13 cellular contexts compared by ENCODE assay signal in genomic region chr7:43553999-43554398, GRCh38. TPM values are rescaled to one million over a fixed set of nuclear protein-coding genes. Genes with fewer than 3 reads are reported as not detected.
DNase-seq lines count a peak whose midpoint lies in the region; ATAC-seq and TF ChIP-seq lines count a peak whose summit lies in the region.
"Had no signal": no experiment of that assay in that cellular context is flagged by ENCODE, and none has a peak within 500 bp of the region (broad histone marks: within the 10 kb centered on the region; RNA-seq: fewer than 3 reads in every experiment).

No MANE protein-coding gene starts in this region.

- peaks cover 8% of the 10 kb centered on the region for H3K27me3 Mint-ChIP-seq in activated CD4-positive, alpha-beta T cell treated with anti-CD3 and anti-CD28 coated beads, Interleukin-2, amount 10 ng/mL, durations not matched to agents 24 days and 14 days

- POLR2A ChIA-PET in RWPE1 (lab: Yijun Ruan, JAX; ENCODE audit: low non-redundant PET) = no interaction called here

- DNase-seq in activated CD4-positive, alpha-beta T cell treated with anti-CD3 and anti-CD28 coated beads, Interleukin-2, amount 10 ng/mL, durations not matched to agents 24 days and 14 days = no peak
- DNase-seq in activated CD4-positive, alpha-beta T cell treated with anti-CD3 and anti-CD28 coated beads for 4 hours = no peak
- DNase-seq in RWPE1 (ENCODE audit: low spot score) (peak; percentile 34), epithelial cell of esophagus (ENCODE audit: low read depth) (peak; percentile 76), SW 1271 (lab: John Stamatoyannopoulos, UW) (no peak)
- DNase-seq in stimulated activated effector memory CD8-positive, alpha-beta T cell treated with anti-CD3 and anti-CD28 coated beads, Interleukin-12 subunit alpha, Interleukin-12 subunit beta, amount 100 ng/mL, for 72 hours (ENCODE audit: low spot score in 2 of 2) = no peak
- no peak for DNase-seq in stimulated activated CD4-positive, alpha-beta T cell treated with anti-CD3 and anti-CD28 coated beads, Interleukin-4, amount 100 ng/mL, for 1 hour
- DNase-seq: activated gamma-delta T cell treated with Interleukin-2 at 50 U/mL for 16 hours, GOT3, NCI-H1105, occipital lobe had no signal

- H3K9me3 Mint-ChIP-seq in activated CD4-positive, alpha-beta T cell treated with anti-CD3 and anti-CD28 coated beads, Interleukin-2, amount 10 ng/mL, durations not matched to agents 24 days and 14 days = no peaks in the 10 kb centered on the region
- no peaks in the 10 kb centered on the region for H3K9me3 Mint-ChIP-seq in stimulated activated effector memory CD8-positive, alpha-beta T cell treated with anti-CD3 and anti-CD28 coated beads, Interleukin-12 subunit alpha, Interleukin-12 subunit beta, amount 100 ng/mL, for 72 hours

- peak overlapping the region; percentile 75 for H3K27ac Mint-ChIP-seq in activated CD4-positive, alpha-beta T cell treated with anti-CD3 and anti-CD28 coated beads, Interleukin-2, amount 10 ng/mL, durations not matched to agents 24 days and 14 days
- peak overlapping the region; percentile 23 for H3K27ac Mint-ChIP-seq in stimulated activated effector memory CD8-positive, alpha-beta T cell treated with anti-CD3 and anti-CD28 coated beads, Interleukin-12 subunit alpha, Interleukin-12 subunit beta, amount 100 ng/mL, for 72 hours

- intact Hi-C loops in activated CD4-positive, alpha-beta T cell treated with anti-CD3 and anti-CD28 coated beads, Interleukin-2, amount 10 ng/mL, durations not matched to agents 24 days and 14 days (cut with micrococcal nuclease) = no loop called here

- H3K4me3 Mint-ChIP-seq in activated CD4-positive, alpha-beta T cell treated with anti-CD3 and anti-CD28 coated beads, Interleukin-2, amount 10 ng/mL, durations not matched to agents 24 days and 14 days = no peak overlapping the region
- H3K4me3 Mint-ChIP-seq in stimulated activated effector memory CD8-positive, alpha-beta T cell treated with anti-CD3 and anti-CD28 coated beads, Interleukin-12 subunit alpha, Interleukin-12 subunit beta, amount 100 ng/mL, for 72 hours = no peak overlapping the region

- TF ChIP-seq CTCF in RWPE1 (conservative IDR thresholded peaks at IDR 0.05; ENCODE audit: low read depth) (no peak), epithelial cell of esophagus (IDR thresholded peaks at IDR 0.05; ENCODE audit: insufficient read depth, low read depth, low read length, missing control alignments) (no peak)

- H3K27ac ChIP-seq in RWPE1 = no peak overlapping the region
- H3K27ac ChIP-seq: epithelial cell of prostate had no signal

- peaks cover 17% of the 10 kb centered on the region for H3K4me1 Mint-ChIP-seq in activated CD4-positive, alpha-beta T cell treated with anti-CD3 and anti-CD28 coated beads, Interleukin-2, amount 10 ng/mL, durations not matched to agents 24 days and 14 days
- H3K4me1 Mint-ChIP-seq in stimulated activated effector memory CD8-positive, alpha-beta T cell treated with anti-CD3 and anti-CD28 coated beads, Interleukin-12 subunit alpha, Interleukin-12 subunit beta, amount 100 ng/mL, for 72 hours = peaks cover 12% of the 10 kb centered on the region

- ATAC-seq in stimulated activated effector memory CD8-positive, alpha-beta T cell treated with anti-CD3 and anti-CD28 coated beads, Interleukin-12 subunit alpha, Interleukin-12 subunit beta, amount 100 ng/mL, for 72 hours = no peak
- ATAC-seq in GM21737 (IDR thresholded peaks at IDR 0.05; ENCODE audit: unreplicated experiment) = no peak

- CTCF ChIA-PET in RWPE1 (lab: Yijun Ruan, JAX) = interaction anchor here (0.5 to 0.7 kb wide), 3 partner anchors 121 to 944 kb away, joined by 3 read pairs; no protein-coding TSS in a partner anchor

- no peaks in the 10 kb centered on the region for H3K36me3 Mint-ChIP-seq in activated CD4-positive, alpha-beta T cell treated with anti-CD3 and anti-CD28 coated beads, Interleukin-2, amount 10 ng/mL, durations not matched to agents 24 days and 14 days (ENCODE audit: low read depth)
- no peaks in the 10 kb centered on the region for H3K36me3 Mint-ChIP-seq in stimulated activated effector memory CD8-positive, alpha-beta T cell treated with anti-CD3 and anti-CD28 coated beads, Interleukin-12 subunit alpha, Interleukin-12 subunit beta, amount 100 ng/mL, for 72 hours

- no peak overlapping the region for H3K4me3 ChIP-seq in epithelial cell of esophagus (ENCODE audit: low read length)

RNA-seq across cellular contexts. Expression of gene STK17A, which starts 28.9 kb away (rescaled TPM):
- 30.8 and 33.9 TPM in 2 replicates for total RNA-seq in activated CD4-positive, alpha-beta T cell treated with anti-CD3 and anti-CD28 coated beads, Interleukin-2, amount 10 ng/mL, durations not matched to agents 24 days and 14 days

Comparison
In these comparisons a context has a peak if more than half of its experiments do, and no peak if none do; other contexts are left out.
1. DNase-seq: peak in RWPE1 (single experiment) and epithelial cell of esophagus (single experiment); none in activated CD4-positive, alpha-beta T cell treated with anti-CD3 and anti-CD28 coated beads, Interleukin-2, amount 10 ng/mL, durations not matched to agents 24 days and 14 days (single experiment), activated CD4-positive, alpha-beta T cell treated with anti-CD3 and anti-CD28 coated beads for 4 hours (0 of 2), stimulated activated effector memory CD8-positive, alpha-beta T cell treated with anti-CD3 and anti-CD28 coated beads, Interleukin-12 subunit alpha, Interleukin-12 subunit beta, amount 100 ng/mL, for 72 hours (0 of 2), stimulated activated CD4-positive, alpha-beta T cell treated with anti-CD3 and anti-CD28 coated beads, Interleukin-4, amount 100 ng/mL, for 1 hour (single experiment) and SW 1271 (0 of 2).